Comparison of ENCODE assay signal across 11 cellular contexts in the genomic region with DNA sequence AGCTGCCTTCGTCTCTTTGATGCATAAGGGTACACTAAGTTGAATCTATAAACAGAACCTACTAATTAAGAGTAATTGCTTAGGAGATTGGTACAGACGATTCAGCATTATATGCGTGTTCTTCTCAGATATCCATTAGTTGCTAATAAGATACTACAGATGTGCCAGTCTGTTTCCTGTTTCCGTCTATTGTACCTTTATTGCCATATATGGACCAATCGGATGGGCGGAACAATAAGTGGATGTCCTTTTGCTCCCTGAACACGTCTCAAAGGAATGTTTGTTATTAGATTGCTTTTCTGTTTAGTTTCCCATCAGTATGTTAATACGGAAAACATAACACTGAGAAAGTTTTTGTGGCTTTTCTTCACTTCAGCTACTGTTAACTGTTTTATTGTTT.
DNase-seq lines count a peak whose midpoint lies in the region; ATAC-seq and TF ChIP-seq lines count a peak whose summit lies in the region.
"Had no signal": no experiment of that assay in that cellular context is flagged by ENCODE, and none has a peak within 500 bp of the region (broad histone marks: within the 10 kb centered on the region; RNA-seq: fewer than 3 reads in every experiment).

No MANE protein-coding gene starts in this region.

- no peak for TF ChIP-seq POLR2A in upper lobe of left lung (IDR thresholded peaks at IDR 0.05)

- TF ChIP-seq EP300 in upper lobe of left lung (IDR thresholded peaks at IDR 0.05), result peak in 2 of 4 donors; percentile 81

- H3K27me3 ChIP-seq in right atrium auricular region (no peaks in the 10 kb centered on the region), dorsolateral prefrontal cortex (no peaks in the 10 kb centered on the region), muscle layer of duodenum (ENCODE audit: low read depth, low read length) (no peaks in the 10 kb centered on the region), upper lobe of left lung (no peaks in the 10 kb centered on the region)

- intact Hi-C loops in Right ventricle myocardium superior (cut with DNase I) (no loop called here), dorsolateral prefrontal cortex (cut with DNase I) (loop anchor here in 1 of 2 donors (10.0 kb wide), 1 partner anchor 107 kb away; no protein-coding TSS in a partner anchor)

- no peak for TF ChIP-seq CTCF in right atrium auricular region (IDR thresholded peaks at IDR 0.05)
- no peak for TF ChIP-seq CTCF in dorsolateral prefrontal cortex (IDR thresholded peaks at IDR 0.05 in 54 of 56, conservative IDR thresholded peaks at IDR 0.05 in 2 of 56; ENCODE audit: low read depth in 1 of 56, partially characterized antibody in 56 of 56)
- no peak for TF ChIP-seq CTCF in upper lobe of left lung (IDR thresholded peaks at IDR 0.05)

- peak; percentile 25 for ATAC-seq in Right ventricle myocardium superior (ENCODE audit: poor library complexity)
- peak; percentile 16 to 51 for ATAC-seq in upper lobe of left lung (ENCODE audit: low FRiP score in 2 of 2)
- no peak for ATAC-seq in GM18907 (IDR thresholded peaks at IDR 0.05; ENCODE audit: unreplicated experiment)
- ATAC-seq: A549; activated CD8-positive, alpha-beta memory T cell treated with anti-CD3 and anti-CD28 coated beads, Interleukin-2, amount 10 ng/mL, durations not matched to agents 7 days and 5 days had no signal

- H3K36me3 ChIP-seq in right atrium auricular region (no peaks in the 10 kb centered on the region), muscle layer of duodenum (ENCODE audit: control insufficient read depth in 1 of 2, insufficient read depth in 2 of 2, low read length in 2 of 2) (no peaks in the 10 kb centered on the region), upper lobe of left lung (no peaks in the 10 kb centered on the region)

- H3K4me1 ChIP-seq in right atrium auricular region (no peaks in the 10 kb centered on the region), muscle layer of duodenum (ENCODE audit: control insufficient read depth in 1 of 2, insufficient read depth in 2 of 2, low read length in 2 of 2) (no peaks in the 10 kb centered on the region), upper lobe of left lung (peaks cover 0 to 8% (median 0%) of the 10 kb centered on the region in 4 donors)

- peak overlapping the region in 1 of 2 donors; percentile 53 for H3K27ac ChIP-seq in right atrium auricular region
- peak overlapping the region in 15 of 59 donors; percentile 1 to 64 (median 32) for H3K27ac ChIP-seq in dorsolateral prefrontal cortex
- H3K27ac ChIP-seq in muscle layer of duodenum (ENCODE audit: low read length), result no peak overlapping the region
- peak overlapping the region in 3 of 4 donors; percentile 40 to 76 (median 41) for H3K27ac ChIP-seq in upper lobe of left lung
- H3K27ac ChIP-seq: A549 had no signal

- H3K9me3 ChIP-seq in right atrium auricular region (no peaks in the 10 kb centered on the region), muscle layer of duodenum (ENCODE audit: control insufficient read depth in 1 of 2, low read length in 2 of 2) (no peaks in the 10 kb centered on the region), upper lobe of left lung (no peaks in the 10 kb centered on the region)
- H3K9me3 ChIP-seq: A549 had no signal

- WGBS in upper lobe of left lung, 2 donors, result 34 to 36% methylated on average over 8 of the region's 8 CpGs

- DNase-seq in Right ventricle myocardium superior (no peak), right atrium auricular region (ENCODE audit: low spot score) (no peak), dorsolateral prefrontal cortex (no peak), upper lobe of left lung (no peak), T1000 (lab: John Stamatoyannopoulos, UW) (no peak)
- no peak for DNase-seq in activated T-cell treated with anti-CD3 and anti-CD28 coated beads, Interleukin-2, amount 50 U/mL, for 1 hour
- DNase-seq: activated CD8-positive, alpha-beta memory T cell treated with anti-CD3 and anti-CD28 coated beads, Interleukin-2, amount 10 ng/mL, durations not matched to agents 7 days and 5 days; NCI-H510A treated with DMSO at 0.1 percent for 48 hours had no signal

- H3K4me3 ChIP-seq in right atrium auricular region (peak overlapping the region in 1 of 2 donors; percentile 5), dorsolateral prefrontal cortex (peak overlapping the region in 37 of 59 donors; percentile 0 to 50 (median 24)), muscle layer of duodenum (ENCODE audit: low read depth in 1 of 2, low read length in 2 of 2) (peak overlapping the region; percentile 16 to 30), upper lobe of left lung (peak overlapping the region in 2 of 4 donors; percentile 3 to 20)
- H3K4me3 ChIP-seq: A549 had no signal
